ENCODE assay signal across 25 cellular contexts in genomic region chr1:221634010-221634409, GRCh38.
"Had no signal": no experiment of that assay in that cellular context is flagged by ENCODE, and none has a peak within 500 bp of the region (broad histone marks: within the 10 kb centered on the region; RNA-seq: fewer than 3 reads in every experiment).

No MANE protein-coding gene starts in this region.

- H3K4me3 ChIP-seq: hepatocyte, left ventricle myocardium inferior, lung, neural progenitor cell, right atrium auricular region, right lobe of liver, smooth muscle cell, stomach, testis, thyroid gland, transverse colon, upper lobe of left lung, vagina had no signal

- H3K36me3 ChIP-seq: left ventricle myocardium inferior, neural progenitor cell, neutrophil, right atrium auricular region, right lobe of liver, stomach, thyroid gland, transverse colon, upper lobe of left lung, vagina had no signal

- DNase-seq: islet precursor cell; left ventricle myocardium inferior; natural killer cell; nephron progenitor cell; occipital lobe; right lobe of liver; stimulated activated CD4-positive, alpha-beta T cell treated with anti-CD3 and anti-CD28 coated beads, Interleukin-1b, Interleukin-23, amount 100 ng/mL, for 48 hours; stimulated activated CD4-positive, alpha-beta T cell treated with anti-CD3 and anti-CD28 coated beads, Interleukin-2, amount 100 ng/mL, for 48 hours; stimulated activated CD4-positive, alpha-beta T cell treated with anti-CD3 and anti-CD28 coated beads, Interleukin-4, amount 100 ng/mL, for 4 hours; stimulated activated CD8-positive, alpha-beta memory T cell treated with anti-CD3 and anti-CD28 coated beads, Interleukin-4, amount 100 ng/mL, for 48 hours; stimulated activated naive CD4-positive, alpha-beta T cell treated with Interleukin-2 at 50 U/mL for 16 hours; stomach; testis; thyroid gland; transverse colon had no signal

- H3K4me1 ChIP-seq: neural progenitor cell, parathyroid adenoma, right lobe of liver, stomach, transverse colon, upper lobe of left lung, vagina had no signal

- H3K27ac ChIP-seq: hepatocyte, left ventricle myocardium inferior, neural progenitor cell, neutrophil, parathyroid adenoma, right atrium auricular region, right lobe of liver, stomach, testis, thyroid gland, transverse colon, upper lobe of left lung, vagina had no signal

- ATAC-seq: natural killer cell; right lobe of liver; stimulated activated memory B cell treated with anti-CD40 and anti-IgM and Interleukin-4, amounts not matched to agents 10 μg/mL and 1 μg/mL and 100 μg/mL, for 72 hours had no signal

- H3K27me3 ChIP-seq: hepatocyte, neural progenitor cell, neutrophil, right atrium auricular region, right lobe of liver, stomach, testis, thyroid gland, transverse colon, upper lobe of left lung, vagina had no signal

- H3K9me3 ChIP-seq: left ventricle myocardium inferior, neutrophil, right atrium auricular region, right lobe of liver, stomach, testis, thyroid gland, transverse colon, upper lobe of left lung, vagina had no signal
